Comparison of ENCODE assay signal across 1 cellular context in genomic region chr17:4293572-4293971, GRCh38.
TF ChIP-seq lines count a peak whose summit lies in the region.

No MANE protein-coding gene starts in this region.

TF ChIP-seq in GM12878, 131 proteins besides CTCF, POLR2A, EP300 and RAD21 (continued from another document):
- TF ChIP-seq ZNF687 (IDR thresholded peaks at IDR 0.05) (no peak), BCL11A (IDR thresholded peaks at IDR 0.05; ENCODE audit: low read depth, low read length) (0 out of 2 replicates have a peak, but pooled peaks have one; percentile 10), MXI1 (IDR thresholded peaks at IDR 0.05; ENCODE audit: low read depth, low read length) (no peak), SIX5 (IDR thresholded peaks at IDR 0.05; ENCODE audit: low read depth, low read length, severe bottlenecking) (no peak), CHD2 (IDR thresholded peaks at IDR 0.05; ENCODE audit: borderline replicate concordance, low read depth, low read length) (no peak), NFIC (IDR thresholded peaks at IDR 0.05; ENCODE audit: low read depth, low read length) (peak; percentile 50; the same call in 1 of the 2 replicates), SKIL (IDR thresholded peaks at IDR 0.05; ENCODE audit: low read depth, poor library complexity, severe bottlenecking) (peak; percentile 29), ZBED1 (IDR thresholded peaks at IDR 0.05; ENCODE audit: borderline replicate concordance) (0 out of 2 replicates have a peak, but pooled peaks have one; percentile 44), IRF4 (IDR thresholded peaks at IDR 0.05; ENCODE audit: low read depth, low read length) (no peak)
